ENCODE assay signal across 21 cellular contexts in genomic region chr12:124148481-124148880, GRCh38.
"Had no signal": no experiment of that assay in that cellular context is flagged by ENCODE, and none has a peak within 500 bp of the region (broad histone marks: within the 10 kb centered on the region; RNA-seq: fewer than 3 reads in every experiment).

No MANE protein-coding gene starts in this region.

- H3K27ac ChIP-seq: breast epithelium, epithelial cell of prostate, gastrocnemius medialis, ovary, spleen, upper lobe of right lung had no signal

- H3K36me3 ChIP-seq: breast epithelium, gastrocnemius medialis, ovary, spleen, upper lobe of right lung had no signal

- H3K27me3 ChIP-seq: breast epithelium, gastrocnemius medialis, ovary, spleen had no signal

- H3K4me3 ChIP-seq: breast epithelium, gastrocnemius medialis, ovary, spleen, upper lobe of right lung had no signal

- DNase-seq: activated CD4-positive, alpha-beta memory T cell treated with anti-CD3 and anti-CD28 coated beads for 36 hours; activated CD4-positive, alpha-beta T cell treated with anti-CD3 and anti-CD28 coated beads for 1 hour; activated CD8-positive, alpha-beta memory T cell treated with anti-CD3 and anti-CD28 coated beads, Interleukin-2, amount 10 ng/mL, durations not matched to agents 7 days and 5 days; activated naive CD4-positive, alpha-beta T cell treated with anti-CD3 and anti-CD28 coated beads for 36 hours; activated naive CD8-positive, alpha-beta T cell treated with anti-CD3 and anti-CD28 coated beads, Interleukin-2, amount 50 U/mL, for 24 hours; activated T-cell treated with anti-CD3 and anti-CD28 coated beads, Interleukin-2, amount 50 U/mL, for 1 hour; aorta; effector memory CD4-positive, alpha-beta T cell; gastrocnemius medialis; left ventricle myocardium superior; ovary; spleen; T-helper 1 cell; T1000; upper lobe of right lung had no signal

- H3K36me3 Mint-ChIP-seq: activated CD4-positive, alpha-beta memory T cell treated with anti-CD3 and anti-CD28 coated beads for 36 hours; activated CD8-positive, alpha-beta memory T cell treated with anti-CD3 and anti-CD28 coated beads, Interleukin-2, amount 10 ng/mL, durations not matched to agents 7 days and 5 days had no signal

- H3K4me1 ChIP-seq: breast epithelium, gastrocnemius medialis, spleen, upper lobe of right lung had no signal

- H3K4me3 Mint-ChIP-seq: activated CD4-positive, alpha-beta memory T cell treated with anti-CD3 and anti-CD28 coated beads for 36 hours; activated CD8-positive, alpha-beta memory T cell treated with anti-CD3 and anti-CD28 coated beads, Interleukin-2, amount 10 ng/mL, durations not matched to agents 7 days and 5 days; activated naive CD4-positive, alpha-beta T cell treated with anti-CD3 and anti-CD28 coated beads for 36 hours; activated naive CD8-positive, alpha-beta T cell treated with anti-CD3 and anti-CD28 coated beads, Interleukin-2, amount 50 U/mL, for 24 hours; dendritic cell treated with granulocyte-macrophage colony-stimulating factor and Interleukin-4, amounts not matched to agents 40 ng/mL and 50 ng/mL, for 4 days; memory B cell; stimulated activated naive CD8-positive, alpha-beta T cell treated with anti-CD3 and anti-CD28 coated beads, Interleukin-15, Interleukin-2, amounts not matched to agents 100 ng/mL and 50 ng/mL, for 24 hours had no signal

- H3K9me3 ChIP-seq: breast epithelium, gastrocnemius medialis, ovary, upper lobe of right lung had no signal

- H3K9me3 Mint-ChIP-seq: activated naive CD8-positive, alpha-beta T cell treated with anti-CD3 and anti-CD28 coated beads, Interleukin-2, amount 50 U/mL, for 24 hours; activated T-helper 2 cell treated with anti-CD3 and anti-CD28 coated beads, Interferon-gamma antibody, Interleukin-2, Interleukin-4, amounts not matched to agents 10 μg/mL and 5 μg/mL and 100 μg/mL, durations not matched to agents 14 hours and 24 hours and 36 hours; memory B cell; stimulated activated naive CD8-positive, alpha-beta T cell treated with anti-CD3 and anti-CD28 coated beads, Interleukin-15, Interleukin-2, amounts not matched to agents 100 ng/mL and 50 ng/mL, for 24 hours had no signal

- H3K4me1 Mint-ChIP-seq: activated CD8-positive, alpha-beta memory T cell treated with anti-CD3 and anti-CD28 coated beads, Interleukin-2, amount 10 ng/mL, durations not matched to agents 7 days and 5 days; activated naive CD8-positive, alpha-beta T cell treated with anti-CD3 and anti-CD28 coated beads, Interleukin-2, amount 50 U/mL, for 24 hours; memory B cell had no signal

- H3K27ac Mint-ChIP-seq: activated CD4-positive, alpha-beta memory T cell treated with anti-CD3 and anti-CD28 coated beads for 36 hours; activated CD8-positive, alpha-beta memory T cell treated with anti-CD3 and anti-CD28 coated beads, Interleukin-2, amount 10 ng/mL, durations not matched to agents 7 days and 5 days; activated naive CD4-positive, alpha-beta T cell treated with anti-CD3 and anti-CD28 coated beads for 36 hours; activated naive CD8-positive, alpha-beta T cell treated with anti-CD3 and anti-CD28 coated beads, Interleukin-2, amount 50 U/mL, for 24 hours; activated T-helper 2 cell treated with anti-CD3 and anti-CD28 coated beads, Interferon-gamma antibody, Interleukin-2, Interleukin-4, amounts not matched to agents 10 μg/mL and 5 μg/mL and 100 μg/mL, durations not matched to agents 14 hours and 24 hours and 36 hours; dendritic cell treated with granulocyte-macrophage colony-stimulating factor and Interleukin-4, amounts not matched to agents 40 ng/mL and 50 ng/mL, for 4 days; memory B cell; stimulated activated naive CD8-positive, alpha-beta T cell treated with anti-CD3 and anti-CD28 coated beads, Interleukin-15, Interleukin-2, amounts not matched to agents 100 ng/mL and 50 ng/mL, for 24 hours had no signal
